ENCODE assay signal across 3 cellular contexts in genomic region chr11:35355102-35355749, GRCh38.
TF ChIP-seq lines count a peak whose summit lies in the region.

No MANE protein-coding gene starts in this region.

TF ChIP-seq in SK-N-SH, 30 proteins besides CTCF, POLR2A, EP300 and RAD21 (continued from another document):
- TF ChIP-seq IRF3 (IDR thresholded peaks at IDR 0.05; ENCODE audit: low read depth, low read length) = no peak
- no peak for TF ChIP-seq NRF1 (IDR thresholded peaks at IDR 0.05; ENCODE audit: low read depth, low read length)
- no peak for TF ChIP-seq FOSL2 (IDR thresholded peaks at IDR 0.05; ENCODE audit: borderline replicate concordance, low read depth)
- TF ChIP-seq JUND (IDR thresholded peaks at IDR 0.05) = no peak
- TF ChIP-seq RCOR1 (IDR thresholded peaks at IDR 0.05; ENCODE audit: low read length) = no peak
- no peak for TF ChIP-seq MAX (IDR thresholded peaks at IDR 0.05; ENCODE audit: low read depth)
- no peak for TF ChIP-seq YY1 (IDR thresholded peaks at IDR 0.05; ENCODE audit: low read depth)
- TF ChIP-seq TCF12 (IDR thresholded peaks at IDR 0.05) = no peak
- no peak for TF ChIP-seq SMC3 (IDR thresholded peaks at IDR 0.05; ENCODE audit: low read depth, low read length)
- no peak for TF ChIP-seq PBX3 (IDR thresholded peaks at IDR 0.05)
- no peak for TF ChIP-seq ZBTB33 (IDR thresholded peaks at IDR 0.05; ENCODE audit: borderline replicate concordance, low read depth)
- TF ChIP-seq EZH2phosphoT487 (IDR thresholded peaks at IDR 0.05; ENCODE audit: borderline replicate concordance, low read depth) = no peak
- no peak for TF ChIP-seq MXI1 (IDR thresholded peaks at IDR 0.05; ENCODE audit: low read depth, low read length)
- TF ChIP-seq RFX5 (IDR thresholded peaks at IDR 0.05; ENCODE audit: low read length) = no peak
- no peak for TF ChIP-seq USF1 (IDR thresholded peaks at IDR 0.05; ENCODE audit: borderline replicate concordance, low read depth)
- no peak for TF ChIP-seq MEF2A (IDR thresholded peaks at IDR 0.05; ENCODE audit: borderline replicate concordance, low read depth)

TF ChIP-seq in SK-N-SH treated with all-trans-retinoic acid at 6 μM for 48 hours, 23 proteins besides CTCF, POLR2A, EP300 and RAD21:
- TF ChIP-seq PATZ1 (CRISPR knock-in tag; IDR thresholded peaks at IDR 0.05; ENCODE audit: borderline replicate concordance) = no peak
- no peak for TF ChIP-seq ZC3H10 (CRISPR knock-in tag; IDR thresholded peaks at IDR 0.05)
- no peak for TF ChIP-seq ESRRG (CRISPR knock-in tag; IDR thresholded peaks at IDR 0.05)
- no peak for TF ChIP-seq SNAI2 (CRISPR knock-in tag; IDR thresholded peaks at IDR 0.05)
- no peak for TF ChIP-seq PPARA (CRISPR knock-in tag; IDR thresholded peaks at IDR 0.05; ENCODE audit: borderline replicate concordance)

TF ChIP-seq in GM12878, 131 proteins besides CTCF, POLR2A, EP300 and RAD21 (continued from another document):
- TF ChIP-seq ESRRA (IDR thresholded peaks at IDR 0.05; ENCODE audit: low read length) = no peak
- TF ChIP-seq FOS (IDR thresholded peaks at IDR 0.05; ENCODE audit: borderline replicate concordance, extremely low read depth, insufficient read length) = no peak
- no peak for TF ChIP-seq BMI1 (IDR thresholded peaks at IDR 0.05; ENCODE audit: borderline replicate concordance)
